8 cellular contexts compared by ENCODE assay signal in genomic region chr1:91830242-91831131, GRCh38.
A peak's percentile ranks its signal among the peaks of the same experiment; 100 is the strongest.
DNase-seq lines count a peak whose midpoint lies in the region; ATAC-seq and TF ChIP-seq lines count a peak whose summit lies in the region.

No MANE protein-coding gene starts in this region.

- H3K79me2 ChIP-seq in MM.1S (ENCODE audit: low read length), result no peaks in the 10 kb centered on the region

- H3K27ac ChIP-seq in muscle layer of duodenum (ENCODE audit: low read length), result peak overlapping the region; percentile 77
- H3K27ac ChIP-seq in MM.1S (ENCODE audit: low read length), result no peak overlapping the region

- no peaks in the 10 kb centered on the region for H3K9me2 ChIP-seq in MM.1S (replicated peaks; ENCODE audit: insufficient read depth, low read length)

- DNase-seq in AG09319 (ENCODE audit: extremely low read depth, low read depth) (peak; percentile 87), NCI-H2196 (lab: John Stamatoyannopoulos, UW; ENCODE audit: unreplicated experiment) (peak; percentile 91), COLO668 (lab: John Stamatoyannopoulos, UW; ENCODE audit: unreplicated experiment) (no peak), MM.1S (no peak)
- no peak for DNase-seq in effector memory CD8-positive, alpha-beta T cell

- H3K9me3 ChIP-seq in muscle layer of duodenum (ENCODE audit: control insufficient read depth in 1 of 2, low read length in 2 of 2) (no peaks in the 10 kb centered on the region), MM.1S (replicated peaks; ENCODE audit: insufficient read depth, low read length) (no peaks in the 10 kb centered on the region)

- H3K27me3 ChIP-seq in muscle layer of duodenum (ENCODE audit: low read depth, low read length) (no peaks in the 10 kb centered on the region), MM.1S (replicated peaks; ENCODE audit: insufficient read depth, low read length) (no peaks in the 10 kb centered on the region)

- peak overlapping the region; percentile 35 to 44 for H3K4me3 Mint-ChIP-seq in effector memory CD8-positive, alpha-beta T cell

- peaks cover 22 to 59% of the 10 kb centered on the region in 2 donors for H3K4me1 ChIP-seq in muscle layer of duodenum (ENCODE audit: control insufficient read depth in 1 of 2, insufficient read depth in 2 of 2, low read length in 2 of 2)
- H3K4me1 ChIP-seq in MM.1S (ENCODE audit: low read length), result no peaks in the 10 kb centered on the region

- H4K20me1 ChIP-seq in MM.1S (ENCODE audit: insufficient read depth, low read length), result no peaks in the 10 kb centered on the region

- no peak overlapping the region for H2AFZ ChIP-seq in MM.1S (ENCODE audit: low read length)

- H3K27ac Mint-ChIP-seq in effector memory CD8-positive, alpha-beta T cell, result peak overlapping the region; percentile 68 to 82

- peaks cover 52 to 70% of the 10 kb centered on the region in 2 donors for H3K4me1 Mint-ChIP-seq in effector memory CD8-positive, alpha-beta T cell (ENCODE audit: low read depth in 2 of 2)

- no peak overlapping the region for H3K4me2 ChIP-seq in MM.1S (ENCODE audit: low read depth, low read length)

- H3K36me3 Mint-ChIP-seq in effector memory CD8-positive, alpha-beta T cell (ENCODE audit: insufficient read depth), result peaks cover 12% of the 10 kb centered on the region

- H3K9me3 Mint-ChIP-seq in effector memory CD8-positive, alpha-beta T cell, result no peaks in the 10 kb centered on the region

- H3K36me3 ChIP-seq in muscle layer of duodenum (ENCODE audit: control insufficient read depth in 1 of 2, insufficient read depth in 2 of 2, low read length in 2 of 2) (no peaks in the 10 kb centered on the region), MM.1S (replicated peaks; ENCODE audit: insufficient read depth, low read length) (no peaks in the 10 kb centered on the region)

- H3K27me3 Mint-ChIP-seq in effector memory CD8-positive, alpha-beta T cell, result no peaks in the 10 kb centered on the region

- H3K4me3 ChIP-seq in muscle layer of duodenum (ENCODE audit: low read depth in 1 of 2, low read length in 2 of 2) (peak overlapping the region in 1 of 2 donors; percentile 15), MM.1S (ENCODE audit: low read length) (no peak overlapping the region)

- H3F3A ChIP-seq in MM.1S (ENCODE audit: insufficient read depth, low read length), result no peaks in the 10 kb centered on the region

- peak; percentile 31 for ATAC-seq in effector memory CD8-positive, alpha-beta T cell (replicated peaks)
- no peak for ATAC-seq in HG02763 (IDR thresholded peaks at IDR 0.05; ENCODE audit: unreplicated experiment)
- ATAC-seq in GM18868 (IDR thresholded peaks at IDR 0.05; ENCODE audit: unreplicated experiment), result no peak

- H3K9ac ChIP-seq in MM.1S (ENCODE audit: low read length), result no peak overlapping the region

- TF ChIP-seq CTCF in AG09319 (IDR thresholded peaks at IDR 0.05; ENCODE audit: low read depth, low read length) (peak; percentile 63), MM.1S (IDR thresholded peaks at IDR 0.05; ENCODE audit: low read length) (no peak)

Comparison
In these comparisons a context has a peak if more than half of its experiments do, and no peak if none do; other contexts are left out.
1. DNase-seq: peak in AG09319 (single experiment) and NCI-H2196 (single experiment); none in effector memory CD8-positive, alpha-beta T cell (0 of 3), COLO668 (single experiment) and MM.1S (single experiment).